16 cellular contexts compared by ENCODE assay signal in genomic region chr21:36021251-36021837, GRCh38. TPM values are rescaled to one million over a fixed set of nuclear protein-coding genes. Genes with fewer than 3 reads are reported as not detected.
A peak's percentile ranks its signal among the peaks of the same experiment; 100 is the strongest.
DNase-seq lines count a peak whose midpoint lies in the region; ATAC-seq and TF ChIP-seq lines count a peak whose summit lies in the region.
"Had no signal": no experiment of that assay in that cellular context is flagged by ENCODE, and none has a peak within 500 bp of the region (broad histone marks: within the 10 kb centered on the region; RNA-seq: fewer than 3 reads in every experiment).

No MANE protein-coding gene starts in this region.

- H3K27me3 Mint-ChIP-seq in stimulated activated naive B cell treated with anti-CD40 and anti-IgM and Interleukin-4, amounts not matched to agents 10 μg/mL and 1 μg/mL and 100 μg/mL, for 72 hours, result peaks cover 0 to under 1% of the 10 kb centered on the region in 2 donors

- H3K4me3 ChIP-seq in H7 (ENCODE audit: insufficient read depth, low read depth, low read length) (no peak overlapping the region), brain microvascular endothelial cell (ENCODE audit: low read depth, low read length) (no peak overlapping the region)
- H3K4me3 ChIP-seq: stomach had no signal

- H3K27me3 ChIP-seq in H7 (ENCODE audit: control insufficient read depth, insufficient read depth, low read length) (no peaks in the 10 kb centered on the region), brain microvascular endothelial cell (replicated peaks) (no peaks in the 10 kb centered on the region)
- H3K27me3 ChIP-seq: neutrophil, stomach had no signal

- H3K4me3 Mint-ChIP-seq in stimulated activated naive B cell treated with anti-CD40 and anti-IgM and Interleukin-4, amounts not matched to agents 10 μg/mL and 1 μg/mL and 100 μg/mL, for 72 hours, result no peak overlapping the region
- H3K4me3 Mint-ChIP-seq: CD14-positive monocyte; effector memory CD8-positive, alpha-beta T cell had no signal

- no peak for DNase-seq in stimulated activated naive B cell treated with anti-CD40 and anti-IgM and Interleukin-4, amounts not matched to agents 10 μg/mL and 1 μg/mL and 100 μg/mL, for 72 hours
- DNase-seq in Ammon's horn (ENCODE audit: low spot score) (no peak), H7 (no peak), brain microvascular endothelial cell (no peak)
- DNase-seq: activated naive CD4-positive, alpha-beta T cell; effector memory CD8-positive, alpha-beta T cell; foreskin fibroblast; mesenchymal stem cell; OCI-M1; stomach; WERI-Rb-1 had no signal

- peak; percentile 55 for ATAC-seq in GM18909 (IDR thresholded peaks at IDR 0.05; ENCODE audit: poor library complexity, unreplicated experiment)
- peak; percentile 87 for ATAC-seq in GM21825 (IDR thresholded peaks at IDR 0.05; ENCODE audit: unreplicated experiment)
- ATAC-seq in HG03378 (IDR thresholded peaks at IDR 0.05; ENCODE audit: unreplicated experiment), result peak; percentile 83
- peak; percentile 83 to 86 for ATAC-seq in stimulated activated naive B cell treated with anti-CD40 and anti-IgM and Interleukin-4, amounts not matched to agents 10 μg/mL and 1 μg/mL and 100 μg/mL, for 72 hours (replicated peaks)
- ATAC-seq: effector memory CD8-positive, alpha-beta T cell had no signal

- TF ChIP-seq CTCF in brain microvascular endothelial cell (IDR thresholded peaks at IDR 0.05; ENCODE audit: low read depth, low read length, missing control alignments), result no peak

- H3K27ac Mint-ChIP-seq in stimulated activated naive B cell treated with anti-CD40 and anti-IgM and Interleukin-4, amounts not matched to agents 10 μg/mL and 1 μg/mL and 100 μg/mL, for 72 hours, result no peak overlapping the region
- H3K27ac Mint-ChIP-seq: CD14-positive monocyte; effector memory CD8-positive, alpha-beta T cell had no signal

- H3K27ac ChIP-seq in brain microvascular endothelial cell, result no peak overlapping the region
- H3K27ac ChIP-seq: neutrophil, stomach, WERI-Rb-1 had no signal

- H3K36me3 ChIP-seq in H7 (replicated peaks; ENCODE audit: control insufficient read depth, insufficient read depth, low read length), result no peaks in the 10 kb centered on the region
- H3K36me3 ChIP-seq in brain microvascular endothelial cell (replicated peaks), result no peaks in the 10 kb centered on the region
- H3K36me3 ChIP-seq: neutrophil, stomach, WERI-Rb-1 had no signal

- peaks cover 3 to 4% of the 10 kb centered on the region in 2 donors for H3K9me3 Mint-ChIP-seq in stimulated activated naive B cell treated with anti-CD40 and anti-IgM and Interleukin-4, amounts not matched to agents 10 μg/mL and 1 μg/mL and 100 μg/mL, for 72 hours
- H3K9me3 Mint-ChIP-seq: effector memory CD8-positive, alpha-beta T cell had no signal

- no peaks in the 10 kb centered on the region for H3K36me3 Mint-ChIP-seq in stimulated activated naive B cell treated with anti-CD40 and anti-IgM and Interleukin-4, amounts not matched to agents 10 μg/mL and 1 μg/mL and 100 μg/mL, for 72 hours
- H3K36me3 Mint-ChIP-seq: CD14-positive monocyte had no signal

- peaks cover 8 to 13% of the 10 kb centered on the region in 2 donors for H3K4me1 Mint-ChIP-seq in stimulated activated naive B cell treated with anti-CD40 and anti-IgM and Interleukin-4, amounts not matched to agents 10 μg/mL and 1 μg/mL and 100 μg/mL, for 72 hours

- in situ Hi-C loops in brain microvascular endothelial cell (cut with HindIII; ENCODE audit: low pct_ligation_motif_present, low sequenced_read_pairs), result no loop called here

RNA-seq across cellular contexts. Expression of gene SETD4, which starts 39.0 kb away (rescaled TPM):
- total RNA-seq in H7 (2014; rRNA removed; shearing (Covaris generic)), result 13.8 and 14.7 TPM in 2 replicates

RNA-seq across cellular contexts. Expression of gene CBR1, which starts 48.5 kb away (rescaled TPM):
- 95.3 and 129 TPM in 2 replicates for total RNA-seq in H7 (2014; rRNA removed; shearing (Covaris generic))
